Comparison of ENCODE assay signal across 14 cellular contexts in the genomic region with DNA sequence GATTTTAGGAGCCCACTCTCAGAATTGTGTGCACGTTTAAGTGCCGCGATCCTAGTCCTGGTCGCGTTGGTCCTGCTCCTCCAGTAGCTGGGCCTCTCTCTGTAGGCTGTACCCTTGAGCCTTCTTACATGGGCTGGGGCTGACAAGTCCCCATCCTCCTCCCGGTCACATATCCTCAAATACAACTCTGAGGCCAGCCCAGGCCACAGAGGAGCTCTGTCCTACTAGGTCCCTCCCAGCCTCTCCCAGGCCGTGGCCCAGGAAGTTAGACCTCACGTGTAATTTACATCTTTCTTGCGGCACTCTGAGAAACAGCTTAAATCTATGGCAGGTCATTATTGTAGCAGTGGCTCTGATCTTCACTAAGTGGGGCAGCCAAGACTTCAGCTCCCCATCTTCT.
A peak's percentile ranks its signal among the peaks of the same experiment; 100 is the strongest.
DNase-seq lines count a peak whose midpoint lies in the region; TF ChIP-seq lines count a peak whose summit lies in the region.
"Had no signal": no experiment of that assay in that cellular context is flagged by ENCODE, and none has a peak within 500 bp of the region (broad histone marks: within the 10 kb centered on the region; RNA-seq: fewer than 3 reads in every experiment).

No MANE protein-coding gene starts in this region.

- H3K27ac Mint-ChIP-seq in chondrocyte (ENCODE audit: unreplicated experiment) (no peak overlapping the region), nephron (peak overlapping the region; percentile 72 to 88 (median 85))
- H3K27ac Mint-ChIP-seq: CD14-positive monocyte; CD4-positive, alpha-beta memory T cell; HFFc6 had no signal

- H3K4me1 Mint-ChIP-seq in chondrocyte (ENCODE audit: low read depth) (peaks cover 8% of the 10 kb centered on the region), nephron (peaks cover 47% of the 10 kb centered on the region)
- H3K4me1 Mint-ChIP-seq: CD14-positive monocyte; CD4-positive, alpha-beta memory T cell had no signal

- H3K27ac ChIP-seq in VCaP = peak overlapping the region; percentile 47; the same call in 1 of the 2 replicates
- H3K27ac ChIP-seq: HL-60 had no signal

- no peak overlapping the region for H3K4me3 Mint-ChIP-seq in chondrocyte (ENCODE audit: unreplicated experiment)
- H3K4me3 Mint-ChIP-seq in nephron = peak overlapping the region in 2 of 3 experiments; percentile 38 to 53
- H3K4me3 Mint-ChIP-seq: CD14-positive monocyte; CD4-positive, alpha-beta memory T cell; HFFc6 had no signal

- DNase-seq in chondrocyte (ENCODE audit: low spot score) = peak; percentile 54
- no peak for DNase-seq in EL
- no peak for DNase-seq in cerebellum (ENCODE audit: low spot score)
- no peak for DNase-seq in NCI-H1105 (lab: John Stamatoyannopoulos, UW)
- DNase-seq: ACHN; CD4-positive, alpha-beta memory T cell; DMS79 treated with DMSO at 0.1 percent for 48 hours; GOT3; H7; HFFc6 had no signal

- peaks cover 36% of the 10 kb centered on the region for H3K27me3 Mint-ChIP-seq in chondrocyte (ENCODE audit: low read depth)
- H3K27me3 Mint-ChIP-seq in nephron (ENCODE audit: low read depth) = peaks cover 27% of the 10 kb centered on the region

- TF ChIP-seq CTCF in VCaP (conservative IDR thresholded peaks at IDR 0.05) (no peak), chondrocyte (IDR thresholded peaks at IDR 0.05) (no peak), nephron (IDR thresholded peaks at IDR 0.05; ENCODE audit: unreplicated experiment in 3 of 3) (no peak)

- H3K9me3 Mint-ChIP-seq in chondrocyte (ENCODE audit: low read depth) (no peaks in the 10 kb centered on the region), nephron (no peaks in the 10 kb centered on the region)
- H3K9me3 Mint-ChIP-seq: CD14-positive monocyte; CD4-positive, alpha-beta memory T cell; HFFc6 had no signal

- H3K36me3 Mint-ChIP-seq in chondrocyte (ENCODE audit: low read depth) (no peaks in the 10 kb centered on the region), nephron (ENCODE audit: low read depth) (no peaks in the 10 kb centered on the region)
- H3K36me3 Mint-ChIP-seq: CD14-positive monocyte; CD4-positive, alpha-beta memory T cell had no signal
